18 cellular contexts compared by ENCODE assay signal in genomic region chr2:169073211-169073971, GRCh38. TPM values are rescaled to one million over a fixed set of nuclear protein-coding genes. Genes with fewer than 3 reads are reported as not detected.
DNase-seq lines count a peak whose midpoint lies in the region; ATAC-seq and TF ChIP-seq lines count a peak whose summit lies in the region.
"Had no signal": no experiment of that assay in that cellular context is flagged by ENCODE, and none has a peak within 500 bp of the region (broad histone marks: within the 10 kb centered on the region; RNA-seq: fewer than 3 reads in every experiment).

No MANE protein-coding gene starts in this region.

- H3K79me2 ChIP-seq in GM23248 (ENCODE audit: insufficient read depth) (no peaks in the 10 kb centered on the region), PC-9 (ENCODE audit: low read depth) (no peaks in the 10 kb centered on the region)

- no peaks in the 10 kb centered on the region for H3F3A ChIP-seq in GM23248 (ENCODE audit: insufficient read depth)
- H3F3A ChIP-seq in PC-9 (ENCODE audit: insufficient read depth, low read depth): peaks cover 5% of the 10 kb centered on the region; the same call in 1 of the 2 replicates

- BruUV-seq in PC-9 (replicated peaks; lab: Mats Ljungman, UMichigan): no TSS peak

- H3K9ac ChIP-seq in GM23248: no peak overlapping the region

- H3K4me2 ChIP-seq in GM23248 (ENCODE audit: unreplicated experiment) (no peak overlapping the region), PC-9 (no peak overlapping the region)

- POLR2A ChIA-PET in HEK293 (lab: Yijun Ruan, JAX) (no interaction called here), PC-9 (lab: Charles Lee; ENCODE audit: unreplicated experiment) (no interaction called here)

- H3K36me3 ChIP-seq in HEK293 (ENCODE audit: control insufficient read depth in 2 of 2, insufficient read depth in 1 of 2, low read length in 2 of 2) (no peaks in the 10 kb centered on the region), GM23248 (ENCODE audit: low read depth) (no peaks in the 10 kb centered on the region), PC-9 (ENCODE audit: low read depth) (no peaks in the 10 kb centered on the region)
- H3K36me3 ChIP-seq: brain microvascular endothelial cell had no signal

- H3K27ac Mint-ChIP-seq in central memory CD8-positive, alpha-beta T cell (ENCODE audit: low read depth): peak overlapping the region; percentile 52
- H3K27ac Mint-ChIP-seq in stimulated activated effector memory CD8-positive, alpha-beta T cell treated with anti-CD3 and anti-CD28 coated beads, Interleukin-12 subunit alpha, Interleukin-12 subunit beta, amount 100 ng/mL, for 72 hours: peak overlapping the region; percentile 46

- intact Hi-C loops in PC-9 (cut with micrococcal nuclease; ENCODE audit: unreplicated experiment): no loop called here

- no peak overlapping the region for H3K27ac ChIP-seq in HEK293 (ENCODE audit: extremely low read depth, low read depth, low read length)
- H3K27ac ChIP-seq in GM23248: no peak overlapping the region
- H3K27ac ChIP-seq in PC-9: no peak overlapping the region
- H3K27ac ChIP-seq: brain microvascular endothelial cell had no signal

- 27 to 36% methylated on average over 3 of the region's 3 CpGs for WGBS in GM23248 (ENCODE audit: low coverage in 1 of 2, low lambda C conversion rate in 2 of 2, missing lambda C conversion rate in 2 of 2), 2 experiments

- in situ Hi-C loops in GM23248 (cut with MboI): no loop called here

- DNase-seq in activated T-cell treated with anti-CD3 and anti-CD28 coated beads, Interleukin-2, amount 50 U/mL, for 4 hours: no peak
- no peak for DNase-seq in activated T-cell treated with anti-CD3 and anti-CD28 coated beads for 4 hours
- no peak for DNase-seq in central memory CD8-positive, alpha-beta T cell (ENCODE audit: low spot score in 2 of 2)
- DNase-seq in stimulated activated effector memory CD8-positive, alpha-beta T cell treated with anti-CD3 and anti-CD28 coated beads, Interleukin-12 subunit alpha, Interleukin-12 subunit beta, amount 100 ng/mL, for 72 hours (ENCODE audit: low spot score in 2 of 2): no peak
- no peak for DNase-seq in GM23248
- DNase-seq in NCI-H748 (lab: John Stamatoyannopoulos, UW; ENCODE audit: unreplicated experiment): no peak
- no peak for DNase-seq in PC-9
- DNase-seq: activated CD4-positive, alpha-beta T cell treated with anti-CD3 and anti-CD28 coated beads for 48 hours; activated effector memory CD4-positive, alpha-beta T cell treated with anti-CD3 and anti-CD28 coated beads, Interleukin-2, amount 50 U/mL, for 16 hours; hippocampal formation; NCI-H1105 treated with DMSO at 0.1 percent for 48 hours; NK-92 treated with Interleukin-12 subunit alpha and Interleukin-12 subunit beta, amount 100 ng/mL, for 24 hours; posterior cingulate gyrus; SHP77; stimulated activated CD4-positive, alpha-beta T cell treated with anti-CD3 and anti-CD28 coated beads, Interleukin-12 subunit alpha, Interleukin-12 subunit beta, amount 100 ng/mL, for 4 hours; T-helper 9 cell had no signal

- H3K9me3 ChIP-seq in HEK293 (ENCODE audit: control insufficient read depth, insufficient read depth, low read depth, low read length) (no peaks in the 10 kb centered on the region), GM23248 (ENCODE audit: low read depth) (no peaks in the 10 kb centered on the region), PC-9 (ENCODE audit: insufficient read depth, low read depth) (no peaks in the 10 kb centered on the region; the same call in 1 of the 2 replicates)

- H3K36me3 Mint-ChIP-seq in activated T-cell treated with anti-CD3 and anti-CD28 coated beads, Interleukin-2, amount 50 U/mL, for 4 hours (ENCODE audit: insufficient read depth): no peaks in the 10 kb centered on the region
- no peaks in the 10 kb centered on the region for H3K36me3 Mint-ChIP-seq in central memory CD8-positive, alpha-beta T cell (ENCODE audit: insufficient read depth)
- no peaks in the 10 kb centered on the region for H3K36me3 Mint-ChIP-seq in stimulated activated effector memory CD8-positive, alpha-beta T cell treated with anti-CD3 and anti-CD28 coated beads, Interleukin-12 subunit alpha, Interleukin-12 subunit beta, amount 100 ng/mL, for 72 hours

- ATAC-seq in activated T-cell treated with anti-CD3 and anti-CD28 coated beads, Interleukin-2, amount 50 U/mL, for 4 hours: peak; percentile 30 to 33
- ATAC-seq in central memory CD8-positive, alpha-beta T cell (replicated peaks; ENCODE audit: extremely low read depth, poor library complexity, severe bottlenecking): no peak
- peak; percentile 31 for ATAC-seq in stimulated activated effector memory CD8-positive, alpha-beta T cell treated with anti-CD3 and anti-CD28 coated beads, Interleukin-12 subunit alpha, Interleukin-12 subunit beta, amount 100 ng/mL, for 72 hours

- H3K4me1 ChIP-seq in HEK293 (ENCODE audit: control insufficient read depth, insufficient read depth, low read length) (no peaks in the 10 kb centered on the region), GM23248 (ENCODE audit: insufficient read depth) (no peaks in the 10 kb centered on the region), PC-9 (replicated peaks; ENCODE audit: insufficient read depth) (peaks cover 18% of the 10 kb centered on the region)

- no peaks in the 10 kb centered on the region for H3K27me3 Mint-ChIP-seq in activated T-cell treated with anti-CD3 and anti-CD28 coated beads, Interleukin-2, amount 50 U/mL, for 4 hours (ENCODE audit: low read depth)
- H3K27me3 Mint-ChIP-seq in central memory CD8-positive, alpha-beta T cell: peaks cover 8% of the 10 kb centered on the region

- H2AFZ ChIP-seq in GM23248 (no peak overlapping the region), PC-9 (no peak overlapping the region)

- no peak overlapping the region for H3K4me3 ChIP-seq in HEK293 (ENCODE audit: low read depth, low read length)
- H3K4me3 ChIP-seq in GM23248: no peak overlapping the region
- no peak overlapping the region for H3K4me3 ChIP-seq in PC-9

- H3K9me3 Mint-ChIP-seq in activated T-cell treated with anti-CD3 and anti-CD28 coated beads, Interleukin-2, amount 50 U/mL, for 4 hours: no peaks in the 10 kb centered on the region
- H3K9me3 Mint-ChIP-seq in central memory CD8-positive, alpha-beta T cell: no peaks in the 10 kb centered on the region
- no peaks in the 10 kb centered on the region for H3K9me3 Mint-ChIP-seq in stimulated activated effector memory CD8-positive, alpha-beta T cell treated with anti-CD3 and anti-CD28 coated beads, Interleukin-12 subunit alpha, Interleukin-12 subunit beta, amount 100 ng/mL, for 72 hours

- H3K4me3 Mint-ChIP-seq in activated T-cell treated with anti-CD3 and anti-CD28 coated beads, Interleukin-2, amount 50 U/mL, for 4 hours: no peak overlapping the region
- no peak overlapping the region for H3K4me3 Mint-ChIP-seq in central memory CD8-positive, alpha-beta T cell
- no peak overlapping the region for H3K4me3 Mint-ChIP-seq in stimulated activated effector memory CD8-positive, alpha-beta T cell treated with anti-CD3 and anti-CD28 coated beads, Interleukin-12 subunit alpha, Interleukin-12 subunit beta, amount 100 ng/mL, for 72 hours

- peaks cover 23% of the 10 kb centered on the region for H3K4me1 Mint-ChIP-seq in activated T-cell treated with anti-CD3 and anti-CD28 coated beads, Interleukin-2, amount 50 U/mL, for 4 hours (ENCODE audit: low read depth)
- no peaks in the 10 kb centered on the region for H3K4me1 Mint-ChIP-seq in central memory CD8-positive, alpha-beta T cell
- H3K4me1 Mint-ChIP-seq in stimulated activated effector memory CD8-positive, alpha-beta T cell treated with anti-CD3 and anti-CD28 coated beads, Interleukin-12 subunit alpha, Interleukin-12 subunit beta, amount 100 ng/mL, for 72 hours: peaks cover 33% of the 10 kb centered on the region

- no peak for TF ChIP-seq CTCF in HEK293 (tag by site-specific recombination; IDR thresholded peaks at IDR 0.05)
- TF ChIP-seq CTCF in PC-9 (conservative IDR thresholded peaks at IDR 0.05): no peak

- H3K27me3 ChIP-seq in GM23248 (replicated peaks; ENCODE audit: insufficient read depth) (no peaks in the 10 kb centered on the region), PC-9 (ENCODE audit: insufficient read depth, low read depth) (no peaks in the 10 kb centered on the region)
- H3K27me3 ChIP-seq: brain microvascular endothelial cell had no signal

- CTCF ChIA-PET in HEK293 (lab: Yijun Ruan, JAX) (no interaction called here), PC-9 (lab: Charles Lee) (no interaction called here)

- H4K20me1 ChIP-seq in GM23248 (ENCODE audit: insufficient read depth) (no peaks in the 10 kb centered on the region), PC-9 (ENCODE audit: insufficient read depth) (no peaks in the 10 kb centered on the region)

- H3K9me2 ChIP-seq in GM23248 (ENCODE audit: insufficient read depth) (no peaks in the 10 kb centered on the region), PC-9 (ENCODE audit: insufficient read depth) (no peaks in the 10 kb centered on the region)

TF ChIP-seq in HEK293, 187 proteins besides CTCF, POLR2A, EP300 and RAD21:
- TF ChIP-seq ZNF274 (IDR thresholded peaks at IDR 0.05; ENCODE audit: low read length) (no peak), ZNF274 (tag by site-specific recombination; IDR thresholded peaks at IDR 0.05; ENCODE audit: borderline replicate concordance) (no peak), KLF10 (tag by site-specific recombination; IDR thresholded peaks at IDR 0.05) (no peak), HOXA7 (CRISPR knock-in tag; IDR thresholded peaks at IDR 0.05; ENCODE audit: borderline replicate concordance) (no peak), ZNF26 (tag by site-specific recombination; IDR thresholded peaks at IDR 0.05) (peak; percentile 43; the same call in 1 of the 2 replicates)

RNA-seq across cellular contexts. Expression of gene DHRS9, which starts 4.0 kb away (rescaled TPM):
- total RNA-seq in activated T-cell treated with anti-CD3 and anti-CD28 coated beads, Interleukin-2, amount 50 U/mL, for 4 hours: 1 to 10 TPM; 3.6 to 4.6 (median 3.9) TPM
- total RNA-seq in GM23248 (2014; rRNA removed; shearing (Covaris generic)): not detected in 2 replicates
- not detected in 2 replicates for polyA plus RNA-seq in GM23248 (2016; fragmentation: Nextera tagmentation; extraction: Ambion mirVana)
- not detected in 2 replicates for total RNA-seq in PC-9 (2021)

RNA-seq across cellular contexts. Expression of gene ABCB11, which starts 42.3 kb away (rescaled TPM):
- not detected for total RNA-seq in activated T-cell treated with anti-CD3 and anti-CD28 coated beads, Interleukin-2, amount 50 U/mL, for 4 hours
- not detected in 2 replicates for total RNA-seq in GM23248 (2014; rRNA removed; shearing (Covaris generic))
- not detected in 2 replicates for polyA plus RNA-seq in GM23248 (2016; fragmentation: Nextera tagmentation; extraction: Ambion mirVana)
- total RNA-seq in PC-9 (2021): not detected in 2 replicates
